Comparison of ENCODE assay signal across 27 cellular contexts in the genomic region with DNA sequence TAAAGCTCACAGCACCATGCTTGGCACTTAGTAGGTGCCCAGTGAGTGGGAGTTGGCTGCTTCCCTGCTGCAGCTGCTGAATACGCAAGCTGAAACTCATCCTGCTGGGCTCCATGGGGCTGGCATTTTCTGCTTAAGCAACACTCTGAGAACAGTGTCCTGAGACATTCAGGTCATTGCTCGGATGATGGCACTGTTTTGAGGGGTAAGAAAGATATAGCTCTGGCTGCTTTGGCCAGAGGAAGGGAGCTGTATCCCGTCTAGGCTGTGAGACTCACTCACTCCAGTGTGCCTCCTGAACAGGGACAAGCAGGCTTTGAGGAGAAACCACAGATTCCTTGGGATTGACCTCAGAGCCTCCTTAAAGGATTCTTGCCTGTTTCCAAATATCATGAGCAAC.
DNase-seq lines count a peak whose midpoint lies in the region; ATAC-seq, FAIRE-seq and TF ChIP-seq lines count a peak whose summit lies in the region.
"Had no signal": no experiment of that assay in that cellular context is flagged by ENCODE, and none has a peak within 500 bp of the region (broad histone marks: within the 10 kb centered on the region; RNA-seq: fewer than 3 reads in every experiment).

No MANE protein-coding gene starts in this region.

- H3K9ac ChIP-seq in parathyroid adenoma, result no peak overlapping the region
- no peak overlapping the region for H3K9ac ChIP-seq in PC-3 (ENCODE audit: low read length)
- H3K9ac ChIP-seq: BLaER1 had no signal

- H3K36me3 ChIP-seq in RWPE2 (ENCODE audit: low read depth) (peaks cover 7% of the 10 kb centered on the region; the same call in 1 of the 2 replicates), parathyroid adenoma (ENCODE audit: control insufficient read depth, insufficient read depth, low read length) (no peaks in the 10 kb centered on the region), PC-3 (ENCODE audit: low read depth, low read length) (no peaks in the 10 kb centered on the region)

- H3K79me2 ChIP-seq in parathyroid adenoma, result no peaks in the 10 kb centered on the region
- no peaks in the 10 kb centered on the region for H3K79me2 ChIP-seq in PC-3 (ENCODE audit: low read length)

- H3K27ac ChIP-seq in RWPE2 (ENCODE audit: poor library complexity, severe bottlenecking), result no peak overlapping the region
- peak overlapping the region; percentile 78 for H3K27ac ChIP-seq in parathyroid adenoma
- no peak overlapping the region for H3K27ac ChIP-seq in PC-3 (ENCODE audit: low read length)
- H3K27ac ChIP-seq: A549, BLaER1, HL-60 had no signal

- TF ChIP-seq CTCF in AG10803 (conservative IDR thresholded peaks at IDR 0.05; ENCODE audit: low read length), result no peak
- TF ChIP-seq CTCF in RWPE2 (IDR thresholded peaks at IDR 0.05; ENCODE audit: poor library complexity, severe bottlenecking), result no peak
- TF ChIP-seq CTCF in parathyroid adenoma (IDR thresholded peaks at IDR 0.05), result no peak
- TF ChIP-seq CTCF in PC-3 (conservative IDR thresholded peaks at IDR 0.05; ENCODE audit: low read depth, low read length), result no peak

- FAIRE-seq in frontal cortex (lab: Jason Lieb, UNC), result no peak
- FAIRE-seq: A549, H1 had no signal

- no peaks in the 10 kb centered on the region for H4K20me1 ChIP-seq in PC-3 (ENCODE audit: low read length)
- H4K20me1 ChIP-seq: BLaER1 had no signal

- H3K27me3 ChIP-seq in RWPE2 (ENCODE audit: insufficient read depth, poor library complexity, severe bottlenecking), result no peaks in the 10 kb centered on the region
- H3K27me3 ChIP-seq in parathyroid adenoma (ENCODE audit: control insufficient read depth, insufficient read depth, low read length), result no peaks in the 10 kb centered on the region
- H3K27me3 ChIP-seq in PC-3 (ENCODE audit: low read length), result no peaks in the 10 kb centered on the region
- H3K27me3 ChIP-seq: BLaER1 had no signal

- no peak overlapping the region for H2AFZ ChIP-seq in parathyroid adenoma
- H2AFZ ChIP-seq in PC-3 (ENCODE audit: low read length), result no peak overlapping the region

- no peaks in the 10 kb centered on the region for H3F3A ChIP-seq in PC-3 (ENCODE audit: low read length, unreplicated experiment)

- ATAC-seq in RWPE2 (ENCODE audit: low read depth), result no peak
- no peak for ATAC-seq in GM21390 (IDR thresholded peaks at IDR 0.05; ENCODE audit: unreplicated experiment)
- no peak for ATAC-seq in PC-3
- ATAC-seq: A549 had no signal

- H3K9me3 ChIP-seq in RWPE2 (ENCODE audit: severe bottlenecking), result no peaks in the 10 kb centered on the region
- no peaks in the 10 kb centered on the region for H3K9me3 ChIP-seq in parathyroid adenoma (ENCODE audit: control insufficient read depth, low read length)
- no peaks in the 10 kb centered on the region for H3K9me3 ChIP-seq in PC-3 (ENCODE audit: low read length)
- H3K9me3 ChIP-seq: A549, BLaER1, Caco-2 had no signal

- H3K4me1 ChIP-seq in RWPE2 (ENCODE audit: insufficient read depth, poor library complexity, severe bottlenecking) (no peaks in the 10 kb centered on the region), parathyroid adenoma (peaks cover 24% of the 10 kb centered on the region), PC-3 (ENCODE audit: insufficient read depth, low read length) (no peaks in the 10 kb centered on the region)
- H3K4me1 ChIP-seq: A549, Caco-2 had no signal

- BruUV-seq in PC-3 (replicated peaks; lab: Mats Ljungman, UMichigan), result no TSS peak

- no peaks in the 10 kb centered on the region for H3K9me2 ChIP-seq in PC-3 (replicated peaks; ENCODE audit: low read length)

- CTCF ChIA-PET in PC-3 (lab: Charles Lee), result no interaction called here

- intact Hi-C loops in PC-3 (cut with micrococcal nuclease), result no loop called here

- DNase-seq in AG10803 (ENCODE audit: low read depth) (peak; percentile 59), EL (peak; percentile 18), RWPE2 (ENCODE audit: low spot score) (peak; percentile 9), PC-3 (no peak), frontal cortex (ENCODE audit: low spot score in 2 of 2) (no peak), DMS153 (lab: John Stamatoyannopoulos, UW) (no peak)
- DNase-seq: Caco-2; CD4-positive, alpha-beta memory T cell; DMS 273 treated with DMSO at 0.1 percent for 48 hours; GDM1; KG1; MV-4-11; NCI-H1105 treated with DMSO at 0.1 percent for 48 hours; NCI-H1694; NCI-H2081; NCI-H2171; NCI-H345; NCI-H524; NCI-H774; OCI-M1; SHP77 had no signal

- H3K4me3 ChIP-seq in AG10803 (ENCODE audit: low read length) (no peak overlapping the region), RWPE2 (ENCODE audit: severe bottlenecking) (no peak overlapping the region), parathyroid adenoma (ENCODE audit: low read depth, low read length) (no peak overlapping the region), PC-3 (ENCODE audit: low read length) (no peak overlapping the region)
- H3K4me3 ChIP-seq: A549, BLaER1 had no signal

- POLR2A ChIA-PET in PC-3 (lab: Charles Lee; ENCODE audit: unreplicated experiment), result no interaction called here

- H3K4me2 ChIP-seq in parathyroid adenoma (ENCODE audit: low read length) (no peak overlapping the region), PC-3 (ENCODE audit: low read length) (no peak overlapping the region)
- H3K4me2 ChIP-seq: A549, BLaER1 had no signal

Comparison
In these comparisons a context has a peak if more than half of its experiments do, and no peak if none do; other contexts are left out.
1. DNase-seq: peak in AG10803 (single experiment), EL (single experiment) and RWPE2 (single experiment); none in PC-3 (single experiment), frontal cortex (0 of 2) and DMS153 (single experiment).